In the genomic region with DNA sequence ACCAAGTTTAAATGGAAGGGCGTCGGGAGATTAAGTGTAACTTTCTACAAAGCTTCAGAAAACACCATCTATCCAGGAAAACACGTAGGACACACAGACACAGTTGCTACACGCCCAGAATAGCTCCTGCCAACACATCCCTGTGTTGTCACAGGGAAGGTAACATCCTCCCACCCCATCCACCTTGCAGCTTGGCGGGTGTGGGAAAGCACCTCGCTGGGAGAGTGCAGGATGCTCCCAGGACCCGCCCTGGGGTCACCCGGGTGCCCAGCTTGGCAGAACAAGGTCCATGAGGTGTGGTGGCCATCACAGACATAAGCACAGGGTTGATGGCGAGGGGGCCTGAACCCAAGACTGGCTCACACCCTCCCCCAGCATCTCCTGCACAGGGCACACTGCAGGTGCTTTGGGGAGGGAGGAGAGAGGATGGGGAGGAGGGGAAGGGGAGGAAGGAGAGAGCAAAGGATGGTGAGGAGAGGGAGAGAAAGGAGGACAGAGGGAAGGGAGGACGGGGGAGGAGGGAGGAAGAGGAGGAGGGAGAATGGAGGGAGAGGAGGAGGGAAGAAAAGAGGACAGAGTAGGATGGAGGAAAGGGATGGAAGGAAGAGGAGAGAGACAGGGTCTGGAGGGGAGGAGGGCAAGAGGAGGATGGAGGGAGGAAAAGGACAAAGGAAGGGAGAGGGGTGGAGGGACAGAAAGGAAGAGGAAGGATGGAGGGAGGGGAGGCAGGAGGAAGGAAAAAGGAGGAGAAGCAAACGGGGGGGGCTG, we compare ENCODE assay signal across 27 cellular contexts.
"Had no signal": no experiment of that assay in that cellular context is flagged by ENCODE, and none has a peak within 500 bp of the region (broad histone marks: within the 10 kb centered on the region; RNA-seq: fewer than 3 reads in every experiment).

No MANE protein-coding gene starts in this region.

- H3K4me3 Mint-ChIP-seq: activated B cell treated with CpG ODN at 0.5 μM for 24 hours; activated CD4-positive, alpha-beta T cell treated with anti-CD3 and anti-CD28 coated beads for 36 hours; activated naive CD8-positive, alpha-beta T cell treated with anti-CD3 and anti-CD28 coated beads, Interleukin-2, amount 10 ng/mL, durations not matched to agents 7 days and 5 days; immature natural killer cell; mesothelial cell of epicardium; natural killer cell; stimulated activated naive CD8-positive, alpha-beta T cell treated with anti-CD3 and anti-CD28 coated beads, Interleukin-15, amount 100 ng/mL, for 72 hours; T-helper 1 cell treated with Interleukin-12 subunit alpha and Interleukin-12 subunit beta and Interleukin-4 antibody, amounts not matched to agents 30 μg/mL and 1 μg/mL, for 36 hours had no signal

- H3K9ac ChIP-seq: parathyroid adenoma had no signal

- ATAC-seq: activated CD4-positive, alpha-beta T cell treated with anti-CD3 and anti-CD28 coated beads for 36 hours; esophagus mucosa; natural killer cell; stimulated activated naive CD8-positive, alpha-beta T cell treated with anti-CD3 and anti-CD28 coated beads, Interleukin-15, amount 100 ng/mL, for 72 hours had no signal

- H3K36me3 ChIP-seq: cardiac muscle cell, left lung, uterus had no signal

- H3K4me3 ChIP-seq: cardiac muscle cell, hepatocyte, lung, tibial nerve, uterus had no signal

- DNase-seq: activated B cell treated with CpG ODN at 0.5 μM for 24 hours; activated CD4-positive, alpha-beta T cell treated with anti-CD3 and anti-CD28 coated beads for 36 hours; activated CD4-positive, alpha-beta T cell treated with anti-CD3 and anti-CD28 coated beads, Interleukin-2, amount 50 U/mL, for 48 hours; activated naive CD4-positive, alpha-beta T cell treated with Interleukin-2 at 50 U/mL for 16 hours; activated naive CD8-positive, alpha-beta T cell treated with anti-CD3 and anti-CD28 coated beads, Interleukin-2, amount 10 ng/mL, durations not matched to agents 7 days and 5 days; activated T-cell treated with anti-CD3 and anti-CD28 coated beads, Interleukin-2, amount 50 U/mL, for 48 hours; amniotic stem cell; effector memory CD4-positive, alpha-beta T cell; foreskin melanocyte; immature natural killer cell; left lung; natural killer cell; right cardiac atrium; stimulated activated CD4-positive, alpha-beta T cell treated with anti-CD3 and anti-CD28 coated beads, Interleukin-12 subunit alpha, Interleukin-12 subunit beta, amount 100 ng/mL, for 4 hours; stimulated activated CD4-positive, alpha-beta T cell treated with anti-CD3 and anti-CD28 coated beads, Interleukin-4, amount 100 ng/mL, for 4 hours; stimulated activated naive CD8-positive, alpha-beta T cell treated with anti-CD3 and anti-CD28 coated beads, Interleukin-15, amount 100 ng/mL, for 72 hours; T1000; uterus had no signal

- H3K27ac Mint-ChIP-seq: activated B cell treated with CpG ODN at 0.5 μM for 24 hours; activated CD4-positive, alpha-beta T cell treated with anti-CD3 and anti-CD28 coated beads for 36 hours; mesothelial cell of epicardium; natural killer cell; T-helper 1 cell treated with Interleukin-12 subunit alpha and Interleukin-12 subunit beta and Interleukin-4 antibody, amounts not matched to agents 30 μg/mL and 1 μg/mL, for 36 hours had no signal

- H3K27ac ChIP-seq: cardiac muscle cell, left lung, parathyroid adenoma, uterus had no signal

- H3K27me3 Mint-ChIP-seq: stimulated activated naive CD8-positive, alpha-beta T cell treated with anti-CD3 and anti-CD28 coated beads, Interleukin-15, amount 100 ng/mL, for 72 hours had no signal

- H3K36me3 Mint-ChIP-seq: activated naive CD8-positive, alpha-beta T cell treated with anti-CD3 and anti-CD28 coated beads, Interleukin-2, amount 10 ng/mL, durations not matched to agents 7 days and 5 days; natural killer cell had no signal

- H3K4me1 ChIP-seq: parathyroid adenoma, tibial nerve, uterus had no signal

- H2AFZ ChIP-seq: hepatocyte, parathyroid adenoma had no signal

- H3K4me1 Mint-ChIP-seq: activated B cell treated with CpG ODN at 0.5 μM for 24 hours; activated CD4-positive, alpha-beta T cell treated with anti-CD3 and anti-CD28 coated beads for 36 hours; immature natural killer cell; natural killer cell; stimulated activated naive CD8-positive, alpha-beta T cell treated with anti-CD3 and anti-CD28 coated beads, Interleukin-15, amount 100 ng/mL, for 72 hours had no signal

- H3K9me3 ChIP-seq: left lung, tibial nerve, uterus had no signal

- H3K27me3 ChIP-seq: cardiac muscle cell, hepatocyte, left lung, tibial nerve, uterus had no signal

- H3K79me2 ChIP-seq: parathyroid adenoma had no signal

- FAIRE-seq: endothelial cell of umbilical vein had no signal

- H3K9me3 Mint-ChIP-seq: activated B cell treated with CpG ODN at 0.5 μM for 24 hours; activated naive CD8-positive, alpha-beta T cell treated with anti-CD3 and anti-CD28 coated beads, Interleukin-2, amount 10 ng/mL, durations not matched to agents 7 days and 5 days; immature natural killer cell; mesothelial cell of epicardium; natural killer cell; stimulated activated naive CD8-positive, alpha-beta T cell treated with anti-CD3 and anti-CD28 coated beads, Interleukin-15, amount 100 ng/mL, for 72 hours; T-helper 1 cell treated with Interleukin-12 subunit alpha and Interleukin-12 subunit beta and Interleukin-4 antibody, amounts not matched to agents 30 μg/mL and 1 μg/mL, for 36 hours had no signal
